Comparison of ENCODE assay signal across 16 cellular contexts in genomic region chr20:40658509-40658908, GRCh38. TPM values are rescaled to one million over a fixed set of nuclear protein-coding genes. Genes with fewer than 3 reads are reported as not detected.
DNase-seq lines count a peak whose midpoint lies in the region; ATAC-seq and TF ChIP-seq lines count a peak whose summit lies in the region.
"Had no signal": no experiment of that assay in that cellular context is flagged by ENCODE, and none has a peak within 500 bp of the region (broad histone marks: within the 10 kb centered on the region; RNA-seq: fewer than 3 reads in every experiment).

No MANE protein-coding gene starts in this region.

- no peak for TF ChIP-seq POLR2A in suprapubic skin (IDR thresholded peaks at IDR 0.05)

- no peak overlapping the region for H3K4me3 ChIP-seq in RWPE2 (ENCODE audit: severe bottlenecking)
- no peak overlapping the region for H3K4me3 ChIP-seq in suprapubic skin
- H3K4me3 ChIP-seq in dorsolateral prefrontal cortex: no peak overlapping the region
- H3K4me3 ChIP-seq: GM23248 had no signal

- H3K27ac ChIP-seq in RWPE2 (ENCODE audit: poor library complexity, severe bottlenecking): no peak overlapping the region
- H3K27ac ChIP-seq in suprapubic skin: peak overlapping the region; percentile 45
- no peak overlapping the region for H3K27ac ChIP-seq in dorsolateral prefrontal cortex
- H3K27ac ChIP-seq: GM23248 had no signal

- H3K9me3 ChIP-seq in RWPE2 (ENCODE audit: severe bottlenecking): no peaks in the 10 kb centered on the region
- H3K9me3 ChIP-seq in suprapubic skin: no peaks in the 10 kb centered on the region

- TF ChIP-seq EP300 in suprapubic skin (IDR thresholded peaks at IDR 0.05): no peak

- no peaks in the 10 kb centered on the region for H3K36me3 ChIP-seq in RWPE2 (ENCODE audit: low read depth)
- H3K36me3 ChIP-seq in suprapubic skin: no peaks in the 10 kb centered on the region

- TF ChIP-seq CTCF in RWPE2 (IDR thresholded peaks at IDR 0.05; ENCODE audit: poor library complexity, severe bottlenecking) (no peak), suprapubic skin (IDR thresholded peaks at IDR 0.05) (no peak), dorsolateral prefrontal cortex (IDR thresholded peaks at IDR 0.05 in 54 of 56, conservative IDR thresholded peaks at IDR 0.05 in 2 of 56; ENCODE audit: low read depth in 1 of 56, partially characterized antibody in 56 of 56) (no peak)

- peak; percentile 4; the same call in 1 of the 3 replicates for ATAC-seq in RWPE2 (ENCODE audit: low read depth)
- ATAC-seq in left lobe of liver: peak; percentile 83
- ATAC-seq in GM18907 (IDR thresholded peaks at IDR 0.05; ENCODE audit: unreplicated experiment): no peak
- ATAC-seq: HCT116 had no signal

- intact Hi-C loops in dorsolateral prefrontal cortex (cut with DNase I): no loop called here

- DNase-seq in RWPE2 (ENCODE audit: low spot score) (no peak), left lobe of liver (ENCODE audit: low spot score) (peak; percentile 95), suprapubic skin (ENCODE audit: low spot score in 2 of 2) (no peak), dorsolateral prefrontal cortex (no peak), MV-4-11 (lab: John Stamatoyannopoulos, UW) (no peak)
- DNase-seq: C1 segment of cervical spinal cord; Calu3; CD4-positive, alpha-beta memory T cell; COR-L47; DMS53; DMS79 treated with DMSO at 0.1 percent for 48 hours; GF-D8; GM23248; H9 had no signal

- 89% methylated on average over 2 of the region's 3 CpGs for WGBS in suprapubic skin

- no peaks in the 10 kb centered on the region for H3K27me3 ChIP-seq in RWPE2 (ENCODE audit: insufficient read depth, poor library complexity, severe bottlenecking)
- no peaks in the 10 kb centered on the region for H3K27me3 ChIP-seq in suprapubic skin
- H3K27me3 ChIP-seq in dorsolateral prefrontal cortex: peaks cover 0 to 3% (median 0%) of the 10 kb centered on the region in 45 donors

- H3K4me1 ChIP-seq in RWPE2 (ENCODE audit: insufficient read depth, poor library complexity, severe bottlenecking): no peaks in the 10 kb centered on the region
- peaks cover 24% of the 10 kb centered on the region for H3K4me1 ChIP-seq in suprapubic skin

RNA-seq across cellular contexts. Expression of gene MAFB, which starts 30.5 kb away (rescaled TPM):
- total RNA-seq in left lobe of liver (35.3 TPM), suprapubic skin (10 to 100 TPM; 25.7 to 89.4 (median 69.2) TPM), dorsolateral prefrontal cortex (10 to 100 TPM in 113 of 120 experiments, 1 to 10 TPM in 7; 5.9 to 32.8 (median 14.7) TPM)
